In genomic region chr20:31605902-31606677, GRCh38 we compare ENCODE assay signal across 8 cellular contexts. TPM values are rescaled to one million over a fixed set of nuclear protein-coding genes. Genes with fewer than 3 reads are reported as not detected.
A peak's percentile ranks its signal among the peaks of the same experiment; 100 is the strongest.
DNase-seq lines count a peak whose midpoint lies in the region; ATAC-seq and TF ChIP-seq lines count a peak whose summit lies in the region.

No MANE protein-coding gene starts in this region.

- peak overlapping the region; percentile 83 for H3K4me2 ChIP-seq in PC-3 (ENCODE audit: low read length)

- TF ChIP-seq CTCF in PC-3 (conservative IDR thresholded peaks at IDR 0.05; ENCODE audit: low read depth, low read length) (no peak; the same call in 1 of the 2 replicates), cardiac fibroblast (IDR thresholded peaks at IDR 0.05; ENCODE audit: low read depth, low read length) (no peak), liver (IDR thresholded peaks at IDR 0.05; ENCODE audit: low read depth, low read length, missing input control) (no peak), thoracic aorta (IDR thresholded peaks at IDR 0.05) (no peak)

- H3K27ac ChIP-seq in PC-3 (ENCODE audit: low read length) (peak overlapping the region; percentile 69), liver (ENCODE audit: low read depth in 1 of 2, low read length in 2 of 2) (peak overlapping the region; percentile 87 to 89), thoracic aorta (peak overlapping the region; percentile 95 to 96)

- peaks cover 33% of the 10 kb centered on the region for H3K79me2 ChIP-seq in PC-3 (ENCODE audit: low read length)

- H3K9ac ChIP-seq in PC-3 (ENCODE audit: low read length) (peak overlapping the region; percentile 90), liver (ENCODE audit: low read depth in 1 of 2, low read length in 2 of 2) (peak overlapping the region; percentile 85 to 91)

- BruUV-seq in PC-3 (replicated peaks; lab: Mats Ljungman, UMichigan): no TSS peak

- H3K9me3 ChIP-seq in PC-3 (ENCODE audit: low read length) (no peaks in the 10 kb centered on the region), liver (ENCODE audit: control insufficient read depth in 4 of 4, low read length in 3 of 4) (no peaks in the 10 kb centered on the region), thoracic aorta (no peaks in the 10 kb centered on the region)

- peak; percentile 76 for DNase-seq in DMS 273 (lab: John Stamatoyannopoulos, UW; ENCODE audit: unreplicated experiment)
- no peak for DNase-seq in DMS 273 treated with DMSO at 0.1 percent for 48 hours (lab: John Stamatoyannopoulos, UW)
- DNase-seq in PC-3: peak; percentile 19
- DNase-seq in cardiac fibroblast (ENCODE audit: low read depth in 2 of 2): peak; percentile 32 to 34
- no peak for DNase-seq in thoracic aorta (ENCODE audit: low spot score)
- no peak for DNase-seq in ureter (ENCODE audit: low spot score)
- DNase-seq in NCI-H226: no peak

- H3K27me3 ChIP-seq in PC-3 (ENCODE audit: low read length): no peaks in the 10 kb centered on the region
- no peaks in the 10 kb centered on the region for H3K27me3 ChIP-seq in liver (ENCODE audit: control insufficient read depth in 4 of 4, insufficient read depth in 4 of 4, low read length in 3 of 4)
- H3K27me3 ChIP-seq in thoracic aorta (replicated peaks; ENCODE audit: insufficient read depth): no peaks in the 10 kb centered on the region

- 3% methylated on average over 39 of the region's 39 CpGs for WGBS in liver

- no peaks in the 10 kb centered on the region for H3K9me2 ChIP-seq in PC-3 (replicated peaks; ENCODE audit: low read length)

- H4K20me1 ChIP-seq in PC-3 (ENCODE audit: low read length): peaks cover 17% of the 10 kb centered on the region

- ATAC-seq in PC-3 (no peak), thoracic aorta (ENCODE audit: insufficient number of reproducible peaks, low FRiP score, low read depth) (no peak)

- POLR2A ChIA-PET in PC-3 (lab: Charles Lee; ENCODE audit: unreplicated experiment): interaction anchor here (0.6 to 3.7 kb wide), 6 partner anchors 13 to 334 kb away, joined by 4 to 34 read pairs (median 6); no protein-coding TSS in a partner anchor

- H3F3A ChIP-seq in PC-3 (ENCODE audit: low read length, unreplicated experiment): peaks cover 15% of the 10 kb centered on the region

- H3K4me3 ChIP-seq in PC-3 (ENCODE audit: low read length) (peak overlapping the region; percentile 97), cardiac fibroblast (replicated peaks in 1 of 2; ENCODE audit: low read depth in 2 of 2, low read length in 2 of 2) (peak overlapping the region; percentile 82 to 91), liver (ENCODE audit: low read depth in 1 of 3, low read length in 3 of 3) (peak overlapping the region; percentile 72 to 95 (median 90)), thoracic aorta (peak overlapping the region; percentile 95)

- CTCF ChIA-PET in PC-3 (lab: Charles Lee): interaction anchor here (2.3 kb wide), 1 partner anchor 43 kb away, joined by 9 read pairs; no protein-coding TSS in a partner anchor

- H3K4me1 ChIP-seq in PC-3 (ENCODE audit: insufficient read depth, low read length): peaks cover 66% of the 10 kb centered on the region
- peaks cover 11 to 58% (median 35%) of the 10 kb centered on the region in 4 donors for H3K4me1 ChIP-seq in liver (ENCODE audit: control insufficient read depth in 4 of 4, insufficient read depth in 4 of 4, low read length in 3 of 4)
- H3K4me1 ChIP-seq in thoracic aorta (ENCODE audit: control insufficient read depth in 1 of 2, low read depth in 2 of 2): peaks cover 2 to 34% of the 10 kb centered on the region in 2 donors

- TF ChIP-seq RAD21 in liver (IDR thresholded peaks at IDR 0.05): no peak

- H3K36me3 ChIP-seq in PC-3 (ENCODE audit: low read depth, low read length) (0 out of 2 replicates have a peak, but pooled peaks cover 6% of the 10 kb centered on the region), liver (ENCODE audit: control insufficient read depth in 4 of 4, insufficient read depth in 3 of 4, low read depth in 1 of 4, low read length in 3 of 4) (peaks cover 0 to 1% (median 0%) of the 10 kb centered on the region in 4 donors), thoracic aorta (no peaks in the 10 kb centered on the region)

- intact Hi-C loops in PC-3 (cut with micrococcal nuclease): no loop called here

- H2AFZ ChIP-seq in PC-3 (ENCODE audit: low read length): no peak overlapping the region

TF ChIP-seq in liver, 16 proteins besides CTCF, POLR2A, EP300 and RAD21:
- TF ChIP-seq FOXA2 (IDR thresholded peaks at IDR 0.05) (no peak), NR2F2 (IDR thresholded peaks at IDR 0.05) (peak; percentile 41), ZBTB33 (IDR thresholded peaks at IDR 0.05) (no peak), YY1 (IDR thresholded peaks at IDR 0.05) (peak; percentile 14)

RNA-seq across cellular contexts. Expression of gene ID1, which starts 1.0 kb away (rescaled TPM):
- 774 and 872 TPM in 2 replicates for total RNA-seq in PC-3 (2014; rRNA removed)
- total RNA-seq in liver: 100 to 1,000 TPM in 1 of 2 donors, 10 to 100 TPM in 1; 46.4 to 117 TPM
- polyA plus RNA-seq in liver: 10 to 100 TPM; 33.9 to 96.1 TPM
- 100 to 1,000 TPM; 310 to 944 TPM for total RNA-seq in thoracic aorta
- total RNA-seq in ureter: 367 TPM

RNA-seq across cellular contexts. Expression of gene COX4I2, which starts 31.6 kb away (rescaled TPM):
- total RNA-seq in PC-3 (2014; rRNA removed) (not detected in 2 replicates), liver (under 1 TPM in 1 of 2 donors, not detected in 1; 0.59 TPM), thoracic aorta (1 to 10 TPM in 1 of 2 donors, not detected in 1; 4.9 TPM), ureter (4.0 TPM)
- polyA plus RNA-seq in liver: under 1 TPM; 0.35 to 0.81 TPM

Comparison
In these comparisons a context has a peak if more than half of its experiments do, and no peak if none do; other contexts are left out.
1. DNase-seq: peak in DMS 273 (single experiment), PC-3 (single experiment) and cardiac fibroblast (2 of 2); none in DMS 273 treated with DMSO at 0.1 percent for 48 hours (single experiment), thoracic aorta (single experiment), ureter (single experiment) and NCI-H226 (single experiment).
2. Peak in every context shown above with its lines, with median percentiles within 50 percentile points of each other: H3K27ac ChIP-seq and H3K4me3 ChIP-seq.